ENCODE assay signal across 8 cellular contexts in genomic region chr6:83191974-83192373, GRCh38. TPM values are rescaled to one million over a fixed set of nuclear protein-coding genes. Genes with fewer than 3 reads are reported as not detected.
DNase-seq lines count a peak whose midpoint lies in the region; ATAC-seq, FAIRE-seq and TF ChIP-seq lines count a peak whose summit lies in the region.
"Not testable (repeated sequence)": the region's sequence is repeated elsewhere in the genome, so short reads cannot be mapped to it uniquely, and the experiment has no call there.

No MANE protein-coding gene starts in this region.

- POLR2A ChIA-PET in Caco-2 (lab: Charles Lee), result interaction anchor here (0.7 kb wide), 1 partner anchor 124 kb away, joined by 3 read pairs; no protein-coding TSS in a partner anchor
- POLR2A ChIA-PET in activated B cell treated with CpG ODN at 0.5 μM for 24 hours (lab: Charles Lee), result interaction anchor here (0.7 kb wide), 1 partner anchor 126 kb away, joined by 10 read pairs; no protein-coding TSS in a partner anchor
- POLR2A ChIA-PET in K562 (lab: Yijun Ruan, JAX), result interaction anchor here (0.6 to 0.9 kb wide), 2 partner anchors 8 to 124 kb away, joined by 3 read pairs; no protein-coding TSS in a partner anchor

- 77% methylated on average over 14 of the region's 18 CpGs for WGBS in K562 (ENCODE audit: insufficient coverage, low coverage, missing lambda C conversion rate)
- WGBS in prostate gland, result 93% methylated on average over 18 of the region's 18 CpGs
- WGBS in upper lobe of left lung, 2 donors, result 88 to 90% methylated on average over 18 of the region's 18 CpGs

- H3K9me3 Mint-ChIP-seq in Caco-2 (ENCODE audit: unreplicated experiment); activated B cell treated with CpG ODN at 0.5 μM for 24 hours: not testable (repeated sequence)

- not testable (repeated sequence) for DNase-seq in Caco-2; LNCaP clone FGC (ENCODE audit: low read depth); activated B cell treated with CpG ODN at 0.5 μM for 24 hours; K562 (ENCODE audit: extremely low read depth in 1 of 4, low spot score in 3 of 4); fibroblast of mammary gland (ENCODE audit: low read depth); lower lobe of right lung; prostate gland (ENCODE audit: low spot score)
- peak in 1 of 2 donors; percentile 50 for DNase-seq in upper lobe of left lung

- H3K36me3 ChIP-seq in Caco-2 (ENCODE audit: control insufficient read depth, insufficient read depth, low read length); prostate gland: not testable (repeated sequence)
- peaks cover 48% of the 10 kb centered on the region for H3K36me3 ChIP-seq in K562 (ENCODE audit: control insufficient read depth, insufficient read depth, low read length)
- H3K36me3 ChIP-seq in lower lobe of right lung, result peaks cover 33% of the 10 kb centered on the region
- peaks cover 0 to 22% (median 0%) of the 10 kb centered on the region in 4 donors for H3K36me3 ChIP-seq in upper lobe of left lung

- not testable (repeated sequence) for ATAC-seq in activated B cell treated with CpG ODN at 0.5 μM for 24 hours (ENCODE audit: low read depth); K562; lower lobe of right lung; upper lobe of left lung (ENCODE audit: low FRiP score in 2 of 2)

- H3K27ac ChIP-seq in K562 (ENCODE audit: extremely low read depth, low read depth, low read length), result peak overlapping the region; percentile 87; the same call in 1 of the 3 replicates
- peak overlapping the region; percentile 90 for H3K27ac ChIP-seq in lower lobe of right lung
- peak overlapping the region; percentile 86 to 88 for H3K27ac ChIP-seq in prostate gland
- peak overlapping the region in 2 of 4 donors; percentile 36 to 90 for H3K27ac ChIP-seq in upper lobe of left lung

- TF ChIP-seq RAD21 in K562 (CRISPR knock-in tag; conservative IDR thresholded peaks at IDR 0.05 in 1 of 2, IDR thresholded peaks at IDR 0.05 in 1 of 2), result not testable (repeated sequence)

- H3K27ac Mint-ChIP-seq in Caco-2 (ENCODE audit: unreplicated experiment), result peak overlapping the region; percentile 92
- H3K27ac Mint-ChIP-seq in activated B cell treated with CpG ODN at 0.5 μM for 24 hours, result not testable (repeated sequence)

- not testable (repeated sequence) for TF ChIP-seq POLR2A in K562 (conservative IDR thresholded peaks at IDR 0.05); prostate gland (IDR thresholded peaks at IDR 0.05); upper lobe of left lung (IDR thresholded peaks at IDR 0.05)

- H3K4me2 ChIP-seq in K562 (ENCODE audit: insufficient read depth, low read length), result peak overlapping the region; percentile 88

- H3K4me3 Mint-ChIP-seq in Caco-2 (ENCODE audit: unreplicated experiment), result peak overlapping the region; percentile 90
- H3K4me3 Mint-ChIP-seq in activated B cell treated with CpG ODN at 0.5 μM for 24 hours, result peak overlapping the region; percentile 96

- H3K4me3 ChIP-seq in Caco-2 (ENCODE audit: low read depth, low read length), result peak overlapping the region; percentile 97
- peak overlapping the region; percentile 86 for H3K4me3 ChIP-seq in LNCaP clone FGC (ENCODE audit: low read depth, low read length)
- peak overlapping the region; percentile 97 for H3K4me3 ChIP-seq in K562
- peak overlapping the region; percentile 87 for H3K4me3 ChIP-seq in fibroblast of mammary gland (ENCODE audit: control insufficient read depth, low read depth, low read length)
- H3K4me3 ChIP-seq in lower lobe of right lung, result peak overlapping the region; percentile 99
- peak overlapping the region; percentile 93 to 95 for H3K4me3 ChIP-seq in prostate gland
- peak overlapping the region; percentile 77 to 95 (median 90) for H3K4me3 ChIP-seq in upper lobe of left lung

- not testable (repeated sequence) for H3K27me3 Mint-ChIP-seq in Caco-2 (ENCODE audit: insufficient read depth, unreplicated experiment); activated B cell treated with CpG ODN at 0.5 μM for 24 hours

- H3K9me1 ChIP-seq in K562 (ENCODE audit: control insufficient read depth, insufficient read depth, low read length), result not testable (repeated sequence)

- not testable (repeated sequence) for BruUV-seq in Caco-2 (replicated peaks; lab: Mats Ljungman, UMichigan); K562 (replicated peaks; lab: Mats Ljungman, UMichigan)

- H3K36me3 Mint-ChIP-seq in Caco-2 (ENCODE audit: insufficient read depth, unreplicated experiment), result peaks cover 63% of the 10 kb centered on the region
- H3K36me3 Mint-ChIP-seq in activated B cell treated with CpG ODN at 0.5 μM for 24 hours (ENCODE audit: low read depth), result peaks cover 18% of the 10 kb centered on the region

- H3K4me1 Mint-ChIP-seq in Caco-2 (ENCODE audit: low read depth, unreplicated experiment) (peaks cover 16% of the 10 kb centered on the region), activated B cell treated with CpG ODN at 0.5 μM for 24 hours (peaks cover 31% of the 10 kb centered on the region)

- H3K9me3 ChIP-seq in Caco-2; K562 (replicated peaks; ENCODE audit: control insufficient read depth, insufficient read depth, low read depth, low read length); lower lobe of right lung; prostate gland; upper lobe of left lung: not testable (repeated sequence)

- not testable (repeated sequence) for FAIRE-seq in K562 (lab: Jason Lieb, UNC)

- H3K27me3 ChIP-seq in Caco-2 (replicated peaks; ENCODE audit: control insufficient read depth, insufficient read depth, low read length); K562 (ENCODE audit: control insufficient read depth in 2 of 2, insufficient read depth in 2 of 2, low read length in 2 of 2); lower lobe of right lung (ENCODE audit: low read depth); prostate gland (replicated peaks; ENCODE audit: insufficient read depth); upper lobe of left lung: not testable (repeated sequence)

- H3K79me2 ChIP-seq in K562 (ENCODE audit: control insufficient read depth, insufficient read depth, low read length), result peaks cover 42% of the 10 kb centered on the region

- TF ChIP-seq CTCF in Caco-2 (IDR thresholded peaks at IDR 0.05; ENCODE audit: insufficient read depth in 1 of 2, low read depth in 1 of 2, low read length in 1 of 2, severe bottlenecking in 1 of 2, unreplicated experiment in 1 of 2); LNCaP clone FGC (IDR thresholded peaks at IDR 0.05; ENCODE audit: control insufficient read depth, extremely low read depth, insufficient read depth); activated B cell treated with CpG ODN at 0.5 μM for 24 hours (IDR thresholded peaks at IDR 0.05); K562 (IDR thresholded peaks at IDR 0.05 in 2 of 3, conservative IDR thresholded peaks at IDR 0.05 in 1 of 3; ENCODE audit: insufficient read depth in 2 of 3, low read depth in 1 of 3, low read length in 3 of 3); fibroblast of mammary gland (conservative IDR thresholded peaks at IDR 0.05; ENCODE audit: control insufficient read depth, insufficient read depth, low read depth, low read length); lower lobe of right lung (IDR thresholded peaks at IDR 0.05); prostate gland (IDR thresholded peaks at IDR 0.05); upper lobe of left lung (IDR thresholded peaks at IDR 0.05): not testable (repeated sequence)

- CTCF ChIA-PET in Caco-2 (lab: Charles Lee); activated B cell treated with CpG ODN at 0.5 μM for 24 hours (lab: Charles Lee); K562 (lab: Yijun Ruan, JAX; ENCODE audit: low intra/inter-chr PET ratio): not testable (repeated sequence)

- H4K20me1 ChIP-seq in K562 (replicated peaks; ENCODE audit: control insufficient read depth, insufficient read depth, low read length), result not testable (repeated sequence)

- intact Hi-C loops in Caco-2 (cut with micrococcal nuclease; ENCODE audit: unreplicated experiment), result loop anchor here (10.0 kb wide), 1 partner anchor 323 kb away; the partner anchor contains the start of gene PRSS35
- intact Hi-C loops in activated B cell treated with CpG ODN at 0.5 μM for 24 hours (cut with micrococcal nuclease), result loop anchor here (2.0 to 10.0 kb wide), 3 partner anchors 663 to 1440 kb away; partner anchors contain the start of genes CEP162, CYB5R4, RIPPLY2 and TENT5A
- intact Hi-C loops in K562 (cut with micrococcal nuclease), result loop anchor here (2.0 kb wide), 1 partner anchor 123 kb away; no protein-coding TSS in a partner anchor
- intact Hi-C loops in lower lobe of right lung (cut with DNase I), result not testable (repeated sequence)
- intact Hi-C loops in prostate gland (cut with DNase I), result loop anchor here (5.0 kb wide), 1 partner anchor 125 kb away; the partner anchor contains the start of genes DOP1A and UBE3D

- in situ Hi-C loops in K562 (cut with MboI), result loop anchor here (25.0 kb wide), 1 partner anchor 955 kb away; the partner anchor contains the start of gene IBTK

- TF ChIP-seq EP300 in K562 (IDR thresholded peaks at IDR 0.05; ENCODE audit: low read length); upper lobe of left lung (IDR thresholded peaks at IDR 0.05): not testable (repeated sequence)

- H3K4me1 ChIP-seq in Caco-2 (peaks cover 24% of the 10 kb centered on the region), K562 (replicated peaks in 1 of 2; ENCODE audit: control insufficient read depth in 2 of 2, insufficient read depth in 2 of 2, low read length in 2 of 2) (peaks cover 6 to 14% of the 10 kb centered on the region in 2 experiments; a peak in 4 of 5 replicates), lower lobe of right lung (peaks cover 27% of the 10 kb centered on the region), upper lobe of left lung (peaks cover 14 to 35% (median 21%) of the 10 kb centered on the region in 4 donors)
- H3K4me1 ChIP-seq in prostate gland (replicated peaks), result not testable (repeated sequence)

- H2AFZ ChIP-seq in K562 (ENCODE audit: low read depth, low read length), result not testable (repeated sequence)

- H3K9ac ChIP-seq in K562 (ENCODE audit: insufficient read depth in 1 of 2, low read depth in 2 of 2, low read length in 2 of 2), result peak overlapping the region in 1 of 2 experiments; percentile 85; a peak in 2 of 4 replicates

RNA-seq across cellular contexts. Expression of gene PGM3, which starts 1.1 kb away (rescaled TPM):
- total RNA-seq in Caco-2 (2022), result 96.4 and 97.0 TPM in 2 replicates
- 18.2 and 20.1 TPM in 2 replicates for total RNA-seq in activated B cell treated with CpG ODN at 0.5 μM for 24 hours
- total RNA-seq in K562 (2011; cell fraction: chromatin; rRNA removed; ENCODE audit: low replicate concordance), result 90.0 and 184 TPM in 2 replicates
- 52.2 and 54.9 TPM in 2 replicates for total RNA-seq in K562 (2011; cell fraction: nucleolus; rRNA removed)
- 80.7 and 101 TPM in 2 replicates for total RNA-seq in K562 (2011; cell fraction: nucleoplasm; rRNA removed)
- total RNA-seq in K562 (2014; rRNA removed), result 19.1 TPM in 2 replicates
- 54.5 and 62.2 TPM in 2 replicates for total RNA-seq in K562 (2014; rRNA removed; fragmentation: Illumina TruSeq; extraction: Trizol)
- 32.2 and 36.6 TPM in 2 replicates for total RNA-seq in K562 (2015; rRNA removed; fragmentation: Illumina TruSeq; extraction: Trizol)
- 49.0 and 50.5 TPM in 2 replicates for total RNA-seq in K562 (2021)
- 81.8 and 87.7 TPM in 2 replicates for polyA plus RNA-seq in K562 (2011; rRNA removed)
- polyA plus RNA-seq in K562 (2011; cell fraction: cytosol; rRNA removed), result 13.6 and 29.2 TPM in 2 replicates
- 51.7 and 119 TPM in 2 replicates for polyA plus RNA-seq in K562 (2011; cell fraction: nucleus; rRNA removed)
- 37.9 and 42.6 TPM in 2 replicates for polyA plus RNA-seq in K562 (2012)
- polyA plus RNA-seq in K562 (2014; fragmentation: Illumina TruSeq; extraction: Trizol), result 28.4 and 30.5 TPM in 2 replicates
- polyA plus RNA-seq in K562 (2014; fragmentation: Nextera tagmentation; extraction: Ambion mirVana), result 100 to 1,000 TPM in 1 of 2 experiments, 10 to 100 TPM in 1; 75.3 to 107 TPM
- 21.2 and 21.7 TPM in 2 replicates for polyA plus RNA-seq in K562 (2014; rRNA removed)
- 288 and 342 TPM in 2 replicates for polyA minus RNA-seq in K562 (2011; rRNA and poly(A)+ RNA removed)
- polyA minus RNA-seq in K562 (2011; cell fraction: cytosol; rRNA and poly(A)+ RNA removed), result 46.5 and 54.5 TPM in 2 replicates
- 59.1 and 142 TPM in 2 replicates for polyA minus RNA-seq in K562 (2011; cell fraction: nucleus; rRNA and poly(A)+ RNA removed)
- 34.9 TPM for total RNA-seq in lower lobe of right lung
- total RNA-seq in prostate gland, result 10 to 100 TPM; 31.6 to 74.8 TPM
- total RNA-seq in upper lobe of left lung, result 10 to 100 TPM in 5 of 6 donors, 1 to 10 TPM in 1; 7.8 to 36.3 (median 29.6) TPM

RNA-seq across cellular contexts. Expression of gene RWDD2A, which starts 1.2 kb away (rescaled TPM):
- 3.5 and 3.6 TPM in 2 replicates for total RNA-seq in Caco-2 (2022)
- 1.7 and 1.8 TPM in 2 replicates for total RNA-seq in activated B cell treated with CpG ODN at 0.5 μM for 24 hours
- 4.1 and 8.3 TPM in 2 replicates for total RNA-seq in K562 (2011; cell fraction: chromatin; rRNA removed; ENCODE audit: low replicate concordance)
- total RNA-seq in K562 (2011; cell fraction: nucleolus; rRNA removed), result 4.3 and 5.0 TPM in 2 replicates
- total RNA-seq in K562 (2011; cell fraction: nucleoplasm; rRNA removed), result 6.2 and 6.4 TPM in 2 replicates
- 1.5 and 1.8 TPM in 2 replicates for total RNA-seq in K562 (2014; rRNA removed)
- 1.8 and 1.9 TPM in 2 replicates for total RNA-seq in K562 (2014; rRNA removed; fragmentation: Illumina TruSeq; extraction: Trizol)
- total RNA-seq in K562 (2015; rRNA removed; fragmentation: Illumina TruSeq; extraction: Trizol), result 1.6 TPM in 2 replicates
- 1.7 and 2.0 TPM in 2 replicates for total RNA-seq in K562 (2021)
- polyA plus RNA-seq in K562 (2011; rRNA removed), result 4.7 and 4.8 TPM in 2 replicates
- 1.1 and 2.8 TPM in 2 replicates for polyA plus RNA-seq in K562 (2011; cell fraction: cytosol; rRNA removed)
- polyA plus RNA-seq in K562 (2011; cell fraction: nucleus; rRNA removed), result 3.9 and 7.0 TPM in 2 replicates
- 1.6 and 3.9 TPM in 2 replicates for polyA plus RNA-seq in K562 (2012)
- polyA plus RNA-seq in K562 (2014; fragmentation: Illumina TruSeq; extraction: Trizol), result 2.0 and 2.1 TPM in 2 replicates
- 1 to 10 TPM; 2.5 to 3.6 TPM for polyA plus RNA-seq in K562 (2014; fragmentation: Nextera tagmentation; extraction: Ambion mirVana)
- polyA plus RNA-seq in K562 (2014; rRNA removed), result 1.8 and 2.6 TPM in 2 replicates
- 3.7 and 6.2 TPM in 2 replicates for polyA minus RNA-seq in K562 (2011; rRNA and poly(A)+ RNA removed)
- polyA minus RNA-seq in K562 (2011; cell fraction: cytosol; rRNA and poly(A)+ RNA removed), result 1.2 and 1.4 TPM in 2 replicates
- 2.8 and 7.2 TPM in 2 replicates for polyA minus RNA-seq in K562 (2011; cell fraction: nucleus; rRNA and poly(A)+ RNA removed)
- 3.9 TPM for total RNA-seq in lower lobe of right lung
- total RNA-seq in prostate gland, result 10 to 100 TPM in 1 of 2 donors, 1 to 10 TPM in 1; 9.5 to 23.7 TPM
- total RNA-seq in upper lobe of left lung, result 1 to 10 TPM; 2.3 to 5.2 (median 3.7) TPM
